22 cellular contexts compared by ENCODE assay signal in genomic region chr2:204877691-204878090, GRCh38.
DNase-seq lines count a peak whose midpoint lies in the region; ATAC-seq, FAIRE-seq and TF ChIP-seq lines count a peak whose summit lies in the region.
"Had no signal": no experiment of that assay in that cellular context is flagged by ENCODE, and none has a peak within 500 bp of the region (broad histone marks: within the 10 kb centered on the region; RNA-seq: fewer than 3 reads in every experiment).

No MANE protein-coding gene starts in this region.

- H3K9me3 ChIP-seq in Loucy (ENCODE audit: insufficient read depth, low read depth, low read length) = no peaks in the 10 kb centered on the region
- no peaks in the 10 kb centered on the region for H3K9me3 ChIP-seq in naive thymus-derived CD4-positive, alpha-beta T cell (ENCODE audit: control insufficient read depth in 2 of 3, low read length in 3 of 3)
- no peaks in the 10 kb centered on the region for H3K9me3 ChIP-seq in thyroid gland
- H3K9me3 ChIP-seq: BLaER1 treated with 17β-estradiol and CSF1 and Interleukin-3, amounts not matched to agents 10 nM and 100 nM had no signal

- FAIRE-seq in GM19239 (lab: Jason Lieb, UNC) = no peak
- FAIRE-seq: G401.6, GM12891, H54 had no signal

- H2AFZ ChIP-seq in Loucy (ENCODE audit: low read length) = no peak overlapping the region
- H2AFZ ChIP-seq: GM23338 had no signal

- peak overlapping the region; percentile 6 for H3K4me3 Mint-ChIP-seq in activated CD4-positive, alpha-beta T cell treated with anti-CD3 and anti-CD28 coated beads, Interleukin-2, amount 10 ng/mL, durations not matched to agents 7 days and 5 days
- peak overlapping the region; percentile 45 for H3K4me3 Mint-ChIP-seq in activated naive CD8-positive, alpha-beta T cell treated with anti-CD3 and anti-CD28 coated beads, Interleukin-2, amount 10 ng/mL, durations not matched to agents 7 days and 5 days
- no peak overlapping the region for H3K4me3 Mint-ChIP-seq in activated naive CD8-positive, alpha-beta T cell treated with anti-CD3 and anti-CD28 coated beads for 36 hours
- H3K4me3 Mint-ChIP-seq in naive thymus-derived CD4-positive, alpha-beta T cell = peak overlapping the region in 7 of 10 donors; percentile 8 to 47 (median 37)
- H3K4me3 Mint-ChIP-seq: B cell; CD8-positive, alpha-beta memory T cell; GM23338 had no signal

- no peak overlapping the region for H3K4me3 ChIP-seq in Loucy (ENCODE audit: low read length, poor library complexity, severe bottlenecking)
- no peak overlapping the region for H3K4me3 ChIP-seq in naive thymus-derived CD4-positive, alpha-beta T cell (ENCODE audit: low read length)
- no peak overlapping the region for H3K4me3 ChIP-seq in thyroid gland (replicated peaks in 1 of 3)
- H3K4me3 ChIP-seq: BLaER1 treated with 17β-estradiol and CSF1 and Interleukin-3, amounts not matched to agents 10 nM and 100 nM; GM23338 had no signal

- no peaks in the 10 kb centered on the region for H4K20me1 ChIP-seq in Loucy (ENCODE audit: insufficient read depth, low read length, poor library complexity, severe bottlenecking)
- H4K20me1 ChIP-seq: BLaER1 treated with 17β-estradiol and CSF1 and Interleukin-3, amounts not matched to agents 10 nM and 100 nM had no signal

- CTCF ChIA-PET in activated CD4-positive, alpha-beta T cell treated with anti-CD3 and anti-CD28 coated beads, Interleukin-2, amount 10 ng/mL, durations not matched to agents 7 days and 5 days (lab: Charles Lee) = no interaction called here
- CTCF ChIA-PET in naive thymus-derived CD4-positive, alpha-beta T cell (lab: Charles Lee) = interaction anchor here (0.6 to 2.7 kb wide), 2 partner anchors 89 to 119 kb away, joined by 3 to 6 read pairs; no protein-coding TSS in a partner anchor

- no peak overlapping the region for H3K27ac ChIP-seq in naive thymus-derived CD4-positive, alpha-beta T cell (ENCODE audit: low read depth, low read length)
- H3K27ac ChIP-seq in thyroid gland = no peak overlapping the region
- H3K27ac ChIP-seq: BLaER1 treated with 17β-estradiol and CSF1 and Interleukin-3, amounts not matched to agents 10 nM and 100 nM; HL-60 had no signal

- peaks cover 25% of the 10 kb centered on the region for H3K4me1 ChIP-seq in Loucy (ENCODE audit: insufficient read depth, low read length, poor library complexity, severe bottlenecking)
- peaks cover 0 to 50% of the 10 kb centered on the region in 2 donors for H3K4me1 ChIP-seq in naive thymus-derived CD4-positive, alpha-beta T cell (ENCODE audit: control insufficient read depth in 2 of 2, insufficient read depth in 2 of 2, low read length in 2 of 2)
- no peaks in the 10 kb centered on the region for H3K4me1 ChIP-seq in thyroid gland
- H3K4me1 ChIP-seq: BLaER1 treated with 17β-estradiol and CSF1 and Interleukin-3, amounts not matched to agents 10 nM and 100 nM had no signal

- H3K36me3 ChIP-seq in Loucy (ENCODE audit: insufficient read depth, low read length) (no peaks in the 10 kb centered on the region), thyroid gland (no peaks in the 10 kb centered on the region)
- H3K36me3 ChIP-seq in naive thymus-derived CD4-positive, alpha-beta T cell (ENCODE audit: control insufficient read depth in 2 of 3, insufficient read depth in 3 of 3, low read length in 3 of 3) = no peaks in the 10 kb centered on the region
- H3K36me3 ChIP-seq: BLaER1 treated with 17β-estradiol and CSF1 and Interleukin-3, amounts not matched to agents 10 nM and 100 nM had no signal

- H3K9me2 ChIP-seq in Loucy (replicated peaks; ENCODE audit: low read depth, low read length) = no peaks in the 10 kb centered on the region

- H3K36me3 Mint-ChIP-seq in activated CD4-positive, alpha-beta T cell treated with anti-CD3 and anti-CD28 coated beads, Interleukin-2, amount 10 ng/mL, durations not matched to agents 7 days and 5 days (ENCODE audit: low read depth) = peaks cover 60% of the 10 kb centered on the region
- H3K36me3 Mint-ChIP-seq in activated naive CD8-positive, alpha-beta T cell treated with anti-CD3 and anti-CD28 coated beads, Interleukin-2, amount 10 ng/mL, durations not matched to agents 7 days and 5 days = peaks cover 50% of the 10 kb centered on the region
- peaks cover 3% of the 10 kb centered on the region for H3K36me3 Mint-ChIP-seq in activated naive CD8-positive, alpha-beta T cell treated with anti-CD3 and anti-CD28 coated beads for 36 hours
- H3K36me3 Mint-ChIP-seq in naive thymus-derived CD4-positive, alpha-beta T cell = peaks cover 0 to 48% (median 4%) of the 10 kb centered on the region in 5 donors
- H3K36me3 Mint-ChIP-seq: CD8-positive, alpha-beta memory T cell had no signal

- H3K4me2 ChIP-seq in Loucy (ENCODE audit: low read depth, low read length, poor library complexity, severe bottlenecking) = peak overlapping the region; percentile 59
- H3K4me2 ChIP-seq: BLaER1 treated with 17β-estradiol and CSF1 and Interleukin-3, amounts not matched to agents 10 nM and 100 nM; GM23338 had no signal

- H3K4me1 Mint-ChIP-seq in activated CD4-positive, alpha-beta T cell treated with anti-CD3 and anti-CD28 coated beads, Interleukin-2, amount 10 ng/mL, durations not matched to agents 7 days and 5 days = peaks cover 82% of the 10 kb centered on the region
- H3K4me1 Mint-ChIP-seq in activated naive CD8-positive, alpha-beta T cell treated with anti-CD3 and anti-CD28 coated beads, Interleukin-2, amount 10 ng/mL, durations not matched to agents 7 days and 5 days = peaks cover 66% of the 10 kb centered on the region
- H3K4me1 Mint-ChIP-seq in activated naive CD8-positive, alpha-beta T cell treated with anti-CD3 and anti-CD28 coated beads for 36 hours = peaks cover 34% of the 10 kb centered on the region
- peaks cover 21 to 92% (median 83%) of the 10 kb centered on the region in 7 donors for H3K4me1 Mint-ChIP-seq in naive thymus-derived CD4-positive, alpha-beta T cell
- H3K4me1 Mint-ChIP-seq: B cell had no signal

- no peaks in the 10 kb centered on the region for H3K79me2 ChIP-seq in Loucy (ENCODE audit: insufficient read depth, low read length)

- no peak for DNase-seq in activated CD4-positive, alpha-beta T cell treated with anti-CD3 and anti-CD28 coated beads, Interleukin-2, amount 10 ng/mL, durations not matched to agents 7 days and 5 days
- DNase-seq in activated CD4-positive, alpha-beta T cell treated with anti-CD3 and anti-CD28 coated beads for 4 hours = no peak
- DNase-seq in activated naive CD8-positive, alpha-beta T cell treated with anti-CD3 and anti-CD28 coated beads, Interleukin-2, amount 10 ng/mL, durations not matched to agents 7 days and 5 days = no peak
- no peak for DNase-seq in activated naive CD8-positive, alpha-beta T cell treated with anti-CD3 and anti-CD28 coated beads for 36 hours
- peak in 1 of 9 donors; percentile 11 for DNase-seq in naive thymus-derived CD4-positive, alpha-beta T cell
- DNase-seq in thyroid gland (no peak), GM19239 (ENCODE audit: insufficient read length, low spot score) (no peak)
- DNase-seq: CD8-positive, alpha-beta memory T cell; COR-L47; DMS 273 treated with DMSO at 0.1 percent for 48 hours; DMS53; DND-41; EL; HCEC 1CT had no signal

- H3K9ac ChIP-seq in Loucy (ENCODE audit: low read depth, low read length, poor library complexity, severe bottlenecking) = peak overlapping the region; percentile 52
- H3K9ac ChIP-seq: BLaER1 treated with 17β-estradiol and CSF1 and Interleukin-3, amounts not matched to agents 10 nM and 100 nM had no signal

- TF ChIP-seq CTCF in Loucy (conservative IDR thresholded peaks at IDR 0.05; ENCODE audit: low read length) (no peak), thyroid gland (IDR thresholded peaks at IDR 0.05) (no peak)

- peaks cover 27% of the 10 kb centered on the region for H3K9me3 Mint-ChIP-seq in activated CD4-positive, alpha-beta T cell treated with anti-CD3 and anti-CD28 coated beads, Interleukin-2, amount 10 ng/mL, durations not matched to agents 7 days and 5 days
- peaks cover 15% of the 10 kb centered on the region for H3K9me3 Mint-ChIP-seq in activated naive CD8-positive, alpha-beta T cell treated with anti-CD3 and anti-CD28 coated beads, Interleukin-2, amount 10 ng/mL, durations not matched to agents 7 days and 5 days
- H3K9me3 Mint-ChIP-seq in activated naive CD8-positive, alpha-beta T cell treated with anti-CD3 and anti-CD28 coated beads for 36 hours = peaks cover 2% of the 10 kb centered on the region
- H3K9me3 Mint-ChIP-seq in naive thymus-derived CD4-positive, alpha-beta T cell = peaks cover 0 to 18% (median 3%) of the 10 kb centered on the region in 11 donors
- H3K9me3 Mint-ChIP-seq: GM23338 had no signal

- no peaks in the 10 kb centered on the region for H3K27me3 ChIP-seq in Loucy (ENCODE audit: insufficient read depth, low read length, poor library complexity, severe bottlenecking)
- H3K27me3 ChIP-seq in naive thymus-derived CD4-positive, alpha-beta T cell (ENCODE audit: control insufficient read depth in 2 of 2, insufficient read depth in 2 of 2, low read length in 2 of 2) = no peaks in the 10 kb centered on the region
- H3K27me3 ChIP-seq in thyroid gland = no peaks in the 10 kb centered on the region
- H3K27me3 ChIP-seq: BLaER1 treated with 17β-estradiol and CSF1 and Interleukin-3, amounts not matched to agents 10 nM and 100 nM had no signal

- TF ChIP-seq POLR2A in thyroid gland (IDR thresholded peaks at IDR 0.05) = no peak

- no peaks in the 10 kb centered on the region for H3K27me3 Mint-ChIP-seq in activated CD4-positive, alpha-beta T cell treated with anti-CD3 and anti-CD28 coated beads, Interleukin-2, amount 10 ng/mL, durations not matched to agents 7 days and 5 days
- no peaks in the 10 kb centered on the region for H3K27me3 Mint-ChIP-seq in activated naive CD8-positive, alpha-beta T cell treated with anti-CD3 and anti-CD28 coated beads, Interleukin-2, amount 10 ng/mL, durations not matched to agents 7 days and 5 days
- H3K27me3 Mint-ChIP-seq in activated naive CD8-positive, alpha-beta T cell treated with anti-CD3 and anti-CD28 coated beads for 36 hours = no peaks in the 10 kb centered on the region
- H3K27me3 Mint-ChIP-seq in naive thymus-derived CD4-positive, alpha-beta T cell = no peaks in the 10 kb centered on the region
- H3K27me3 Mint-ChIP-seq: CD8-positive, alpha-beta memory T cell had no signal

- ATAC-seq in activated naive CD8-positive, alpha-beta T cell treated with anti-CD3 and anti-CD28 coated beads, Interleukin-2, amount 10 ng/mL, durations not matched to agents 7 days and 5 days (ENCODE audit: low read depth) = peak; percentile 48
- ATAC-seq in naive thymus-derived CD4-positive, alpha-beta T cell = no peak
- ATAC-seq: GM23338 had no signal

- peak overlapping the region; percentile 81 for H3K27ac Mint-ChIP-seq in activated CD4-positive, alpha-beta T cell treated with anti-CD3 and anti-CD28 coated beads, Interleukin-2, amount 10 ng/mL, durations not matched to agents 7 days and 5 days
- H3K27ac Mint-ChIP-seq in activated naive CD8-positive, alpha-beta T cell treated with anti-CD3 and anti-CD28 coated beads, Interleukin-2, amount 10 ng/mL, durations not matched to agents 7 days and 5 days = peak overlapping the region; percentile 88
- H3K27ac Mint-ChIP-seq in activated naive CD8-positive, alpha-beta T cell treated with anti-CD3 and anti-CD28 coated beads for 36 hours = no peak overlapping the region
- peak overlapping the region; percentile 5 to 82 (median 65) for H3K27ac Mint-ChIP-seq in naive thymus-derived CD4-positive, alpha-beta T cell
- H3K27ac Mint-ChIP-seq: B cell; CD8-positive, alpha-beta memory T cell; GM23338 had no signal

- POLR2A ChIA-PET in activated CD4-positive, alpha-beta T cell treated with anti-CD3 and anti-CD28 coated beads, Interleukin-2, amount 10 ng/mL, durations not matched to agents 7 days and 5 days (lab: Charles Lee) = no interaction called here
- POLR2A ChIA-PET in activated naive CD8-positive, alpha-beta T cell treated with anti-CD3 and anti-CD28 coated beads, Interleukin-2, amount 10 ng/mL, durations not matched to agents 7 days and 5 days (lab: Charles Lee) = no interaction called here
- POLR2A ChIA-PET in naive thymus-derived CD4-positive, alpha-beta T cell (lab: Charles Lee) = interaction anchor here (1.6 kb wide), 1 partner anchor 93 kb away, joined by 4 read pairs; no protein-coding TSS in a partner anchor

- no peaks in the 10 kb centered on the region; the same call in 1 of the 2 replicates for H3F3A ChIP-seq in Loucy (ENCODE audit: low read depth)

- intact Hi-C loops in naive thymus-derived CD4-positive, alpha-beta T cell (cut with micrococcal nuclease) = loop anchor here in 1 of 2 donors (5.0 to 10.0 kb wide), 3 partner anchors 90 to 553 kb away; no protein-coding TSS in a partner anchor
- intact Hi-C loops in thyroid gland (cut with DNase I) = no loop called here
